In genomic region chr9:13186091-13186490, GRCh38 we compare ENCODE assay signal across 32 cellular contexts.
"Had no signal": no experiment of that assay in that cellular context is flagged by ENCODE, and none has a peak within 500 bp of the region (broad histone marks: within the 10 kb centered on the region; RNA-seq: fewer than 3 reads in every experiment).

No MANE protein-coding gene starts in this region.

- H3K79me2 ChIP-seq: parathyroid adenoma had no signal

- H3K27me3 Mint-ChIP-seq: activated CD4-positive, alpha-beta T cell treated with anti-CD3 and anti-CD28 coated beads, Interleukin-2, amount 10 ng/mL, durations not matched to agents 24 days and 14 days; activated CD8-positive, alpha-beta memory T cell treated with anti-CD3 and anti-CD28 coated beads, Interleukin-2, amount 10 ng/mL, durations not matched to agents 7 days and 5 days; effector memory CD8-positive, alpha-beta T cell; naive thymus-derived CD4-positive, alpha-beta T cell; stimulated activated naive B cell treated with anti-CD40 and anti-IgM and Interleukin-4, amounts not matched to agents 10 μg/mL and 1 μg/mL and 100 μg/mL, for 72 hours had no signal

- H3K9me3 Mint-ChIP-seq: activated CD4-positive, alpha-beta T cell treated with anti-CD3 and anti-CD28 coated beads, Interleukin-2, amount 10 ng/mL, durations not matched to agents 24 days and 14 days; activated naive CD4-positive, alpha-beta T cell treated with anti-CD3 and anti-CD28 coated beads, Interleukin-2, amount 50 U/mL, for 72 hours; activated T-cell treated with anti-CD3 and anti-CD28 coated beads, Interleukin-2, amount 50 U/mL, for 72 hours; effector memory CD8-positive, alpha-beta T cell; neural progenitor cell; stimulated activated naive B cell treated with anti-CD40 and anti-IgM and Interleukin-4, amounts not matched to agents 10 μg/mL and 1 μg/mL and 100 μg/mL, for 72 hours had no signal

- H3K4me1 Mint-ChIP-seq: activated CD4-positive, alpha-beta T cell treated with anti-CD3 and anti-CD28 coated beads, Interleukin-2, amount 10 ng/mL, durations not matched to agents 24 days and 14 days; activated CD8-positive, alpha-beta memory T cell treated with anti-CD3 and anti-CD28 coated beads, Interleukin-2, amount 10 ng/mL, durations not matched to agents 7 days and 5 days; stimulated activated naive B cell treated with anti-CD40 and anti-IgM and Interleukin-4, amounts not matched to agents 10 μg/mL and 1 μg/mL and 100 μg/mL, for 72 hours had no signal

- DNase-seq: activated CD4-positive, alpha-beta T cell treated with anti-CD3 and anti-CD28 coated beads, Interleukin-2, amount 10 ng/mL, durations not matched to agents 24 days and 14 days; activated CD4-positive, CD25-positive, alpha-beta regulatory T cell treated with anti-CD3 and anti-CD28 coated beads, Interleukin-2, amount 50 U/mL, for 72 hours; activated CD8-positive, alpha-beta memory T cell treated with anti-CD3 and anti-CD28 coated beads, Interleukin-2, amount 10 ng/mL, durations not matched to agents 7 days and 5 days; activated CD8-positive, alpha-beta T cell treated with anti-CD3 and anti-CD28 coated beads, Interleukin-2, amount 10 ng/mL, durations not matched to agents 7 days and 5 days; activated naive CD4-positive, alpha-beta T cell; activated T-cell treated with anti-CD3 and anti-CD28 coated beads, Interleukin-2, amount 50 U/mL, for 72 hours; body of pancreas; cerebellar nuclear complex; dorsolateral prefrontal cortex; effector memory CD8-positive, alpha-beta T cell; foreskin keratinocyte; heart right ventricle; islet precursor cell; left cardiac atrium; left ventricle myocardium superior; mammary epithelial cell; naive thymus-derived CD4-positive, alpha-beta T cell; occipital lobe; psoas muscle; sigmoid colon; stimulated activated CD4-positive, alpha-beta T cell treated with anti-CD3 and anti-CD28 coated beads, Interleukin-15, amount 100 ng/mL, for 24 hours; stimulated activated CD4-positive, alpha-beta T cell treated with anti-CD3 and anti-CD28 coated beads, Interleukin-2, amount 100 ng/mL, for 24 hours; stimulated activated naive B cell treated with anti-CD40 and anti-IgM and Interleukin-4, amounts not matched to agents 10 μg/mL and 1 μg/mL and 100 μg/mL, for 72 hours; stomach; T-helper 2 cell; thyroid gland; upper lobe of right lung had no signal

- H3K4me3 ChIP-seq: body of pancreas, cardiac muscle cell, coronary artery, dorsolateral prefrontal cortex, heart right ventricle, neural progenitor cell, psoas muscle, sigmoid colon, thyroid gland, upper lobe of right lung had no signal

- H3K4me1 ChIP-seq: body of pancreas, heart right ventricle, psoas muscle, stomach, thyroid gland, upper lobe of right lung had no signal

- H3K4me3 Mint-ChIP-seq: activated CD4-positive, alpha-beta T cell treated with anti-CD3 and anti-CD28 coated beads, Interleukin-2, amount 10 ng/mL, durations not matched to agents 24 days and 14 days; activated CD8-positive, alpha-beta memory T cell treated with anti-CD3 and anti-CD28 coated beads, Interleukin-2, amount 10 ng/mL, durations not matched to agents 7 days and 5 days; activated CD8-positive, alpha-beta T cell treated with anti-CD3 and anti-CD28 coated beads, Interleukin-2, amount 10 ng/mL, durations not matched to agents 7 days and 5 days; activated T-cell treated with anti-CD3 and anti-CD28 coated beads, Interleukin-2, amount 50 U/mL, for 72 hours; effector memory CD8-positive, alpha-beta T cell; naive thymus-derived CD4-positive, alpha-beta T cell; neural progenitor cell; stimulated activated naive B cell treated with anti-CD40 and anti-IgM and Interleukin-4, amounts not matched to agents 10 μg/mL and 1 μg/mL and 100 μg/mL, for 72 hours had no signal

- H2AFZ ChIP-seq: neural progenitor cell, parathyroid adenoma had no signal

- H3K9ac ChIP-seq: neural progenitor cell, parathyroid adenoma had no signal

- H3K9me3 ChIP-seq: body of pancreas, heart right ventricle, psoas muscle, sigmoid colon, stomach, thyroid gland, upper lobe of right lung had no signal

- H3K27ac Mint-ChIP-seq: activated CD4-positive, alpha-beta T cell treated with anti-CD3 and anti-CD28 coated beads, Interleukin-2, amount 10 ng/mL, durations not matched to agents 24 days and 14 days; activated CD8-positive, alpha-beta memory T cell treated with anti-CD3 and anti-CD28 coated beads, Interleukin-2, amount 10 ng/mL, durations not matched to agents 7 days and 5 days; activated CD8-positive, alpha-beta T cell treated with anti-CD3 and anti-CD28 coated beads, Interleukin-2, amount 10 ng/mL, durations not matched to agents 7 days and 5 days; activated naive CD4-positive, alpha-beta T cell treated with anti-CD3 and anti-CD28 coated beads, Interleukin-2, amount 50 U/mL, for 72 hours; activated T-cell treated with anti-CD3 and anti-CD28 coated beads, Interleukin-2, amount 50 U/mL, for 72 hours; effector memory CD8-positive, alpha-beta T cell; naive thymus-derived CD4-positive, alpha-beta T cell; neural progenitor cell; stimulated activated naive B cell treated with anti-CD40 and anti-IgM and Interleukin-4, amounts not matched to agents 10 μg/mL and 1 μg/mL and 100 μg/mL, for 72 hours had no signal

- H3K4me2 ChIP-seq: neural progenitor cell had no signal

- H3K27me3 ChIP-seq: body of pancreas, cardiac muscle cell, dorsolateral prefrontal cortex, foreskin keratinocyte, heart right ventricle, neural progenitor cell, sigmoid colon, stomach, thyroid gland, upper lobe of right lung had no signal

- H3K36me3 Mint-ChIP-seq: activated CD8-positive, alpha-beta memory T cell treated with anti-CD3 and anti-CD28 coated beads, Interleukin-2, amount 10 ng/mL, durations not matched to agents 7 days and 5 days; activated naive CD4-positive, alpha-beta T cell treated with anti-CD3 and anti-CD28 coated beads, Interleukin-2, amount 50 U/mL, for 72 hours; naive thymus-derived CD4-positive, alpha-beta T cell; stimulated activated naive B cell treated with anti-CD40 and anti-IgM and Interleukin-4, amounts not matched to agents 10 μg/mL and 1 μg/mL and 100 μg/mL, for 72 hours had no signal

- H3K27ac ChIP-seq: body of pancreas, cardiac muscle cell, coronary artery, dorsolateral prefrontal cortex, foreskin keratinocyte, heart right ventricle, neural progenitor cell, parathyroid adenoma, psoas muscle, sigmoid colon, stomach, thyroid gland, upper lobe of right lung had no signal
